In genomic region chr14:72962829-72963312, GRCh38 we compare ENCODE assay signal across 1 cellular context.
TF ChIP-seq lines count a peak whose summit lies in the region.

No MANE protein-coding gene starts in this region.

TF ChIP-seq in HEK293, 187 proteins besides CTCF, POLR2A, EP300 and RAD21 (continued from another document and continues in another):
- TF ChIP-seq ZNF704 (tag by site-specific recombination; IDR thresholded peaks at IDR 0.05) (no peak), ATF2 (tag by site-specific recombination; IDR thresholded peaks at IDR 0.05; ENCODE audit: low read depth) (no peak), ZNF621 (tag by site-specific recombination; IDR thresholded peaks at IDR 0.05) (no peak), ZNF157 (tag by site-specific recombination; IDR thresholded peaks at IDR 0.05) (no peak), ZNF488 (tag by site-specific recombination; IDR thresholded peaks at IDR 0.05) (no peak), MYNN (tag by site-specific recombination; IDR thresholded peaks at IDR 0.05; ENCODE audit: borderline replicate concordance) (no peak), ZNF394 (tag by site-specific recombination; IDR thresholded peaks at IDR 0.05; ENCODE audit: borderline replicate concordance) (peak; percentile 22; the same call in 1 of the 2 replicates), ZNF26 (tag by site-specific recombination; IDR thresholded peaks at IDR 0.05) (no peak), ZNF248 (tag by site-specific recombination; IDR thresholded peaks at IDR 0.05) (no peak), ZNF549 (tag by site-specific recombination; IDR thresholded peaks at IDR 0.05) (no peak), ZBTB1 (tag by site-specific recombination; IDR thresholded peaks at IDR 0.05) (no peak), ZNF514 (tag by site-specific recombination; IDR thresholded peaks at IDR 0.05) (no peak), KLF8 (tag by site-specific recombination; IDR thresholded peaks at IDR 0.05) (no peak; the same call in 1 of the 2 replicates), PRDM4 (tag by site-specific recombination; IDR thresholded peaks at IDR 0.05) (no peak), ZBTB7A (tag by site-specific recombination; IDR thresholded peaks at IDR 0.05; ENCODE audit: low read depth) (no peak), REST (tag by site-specific recombination; IDR thresholded peaks at IDR 0.05) (no peak), SCRT2 (tag by site-specific recombination; IDR thresholded peaks at IDR 0.05) (no peak), ZNF292 (tag by site-specific recombination; IDR thresholded peaks at IDR 0.05; ENCODE audit: borderline replicate concordance, low read depth) (no peak), ZNF266 (tag by site-specific recombination; IDR thresholded peaks at IDR 0.05; ENCODE audit: low read depth) (no peak), ZNF175 (tag by site-specific recombination; IDR thresholded peaks at IDR 0.05) (no peak), WT1 (tag by site-specific recombination; IDR thresholded peaks at IDR 0.05) (no peak; the same call in 1 of the 2 replicates), ZNF639 (tag by site-specific recombination; IDR thresholded peaks at IDR 0.05) (peak; percentile 45; the same call in 1 of the 2 replicates), ELK4 (IDR thresholded peaks at IDR 0.05; ENCODE audit: borderline replicate concordance, low read depth, low read length) (no peak), ZNF571 (tag by site-specific recombination; IDR thresholded peaks at IDR 0.05) (no peak), KLF7 (tag by site-specific recombination; IDR thresholded peaks at IDR 0.05; ENCODE audit: borderline replicate concordance) (no peak), ZSCAN5A (tag by site-specific recombination; IDR thresholded peaks at IDR 0.05) (no peak), ZNF302 (tag by site-specific recombination; IDR thresholded peaks at IDR 0.05; ENCODE audit: low read depth) (no peak), ZNF654 (tag by site-specific recombination; IDR thresholded peaks at IDR 0.05; ENCODE audit: low read depth) (no peak), ZNF184 (tag by site-specific recombination; IDR thresholded peaks at IDR 0.05) (peak; percentile 66; the same call in 1 of the 2 replicates), ZNF391 (tag by site-specific recombination; IDR thresholded peaks at IDR 0.05; ENCODE audit: borderline replicate concordance, low read depth) (no peak), TRIM28 (IDR thresholded peaks at IDR 0.05; ENCODE audit: borderline replicate concordance, low read length) (no peak), GLI4 (tag by site-specific recombination; IDR thresholded peaks at IDR 0.05) (no peak), ZNF530 (tag by site-specific recombination; IDR thresholded peaks at IDR 0.05; ENCODE audit: low read depth) (no peak), ZNF214 (tag by site-specific recombination; IDR thresholded peaks at IDR 0.05; ENCODE audit: borderline replicate concordance) (no peak), FEZF1 (tag by site-specific recombination; IDR thresholded peaks at IDR 0.05) (no peak), RBAK (tag by site-specific recombination; IDR thresholded peaks at IDR 0.05) (no peak), MZF1 (tag by site-specific recombination; IDR thresholded peaks at IDR 0.05; ENCODE audit: borderline replicate concordance) (no peak), KLF16 (tag by site-specific recombination; IDR thresholded peaks at IDR 0.05) (no peak), ZNF664 (tag by site-specific recombination; IDR thresholded peaks at IDR 0.05) (0 out of 2 replicates have a peak, but pooled peaks have one; percentile 15), ZNF10 (tag by site-specific recombination; IDR thresholded peaks at IDR 0.05) (peak; percentile 91), ZNF792 (tag by site-specific recombination; IDR thresholded peaks at IDR 0.05) (no peak), TSHZ1 (tag by site-specific recombination; IDR thresholded peaks at IDR 0.05; ENCODE audit: borderline replicate concordance) (no peak), SALL2 (tag by site-specific recombination; IDR thresholded peaks at IDR 0.05; ENCODE audit: borderline replicate concordance) (no peak), ZNF121 (tag by site-specific recombination; IDR thresholded peaks at IDR 0.05) (no peak), ZNF560 (tag by site-specific recombination; IDR thresholded peaks at IDR 0.05; ENCODE audit: borderline replicate concordance) (no peak)
